In genomic region chr1:94309829-94310569, GRCh38 we compare ENCODE assay signal across 23 cellular contexts.
"Had no signal": no experiment of that assay in that cellular context is flagged by ENCODE, and none has a peak within 500 bp of the region (broad histone marks: within the 10 kb centered on the region; RNA-seq: fewer than 3 reads in every experiment).

No MANE protein-coding gene starts in this region.

- H3K4me1 ChIP-seq: adrenal gland had no signal

- H3K36me3 ChIP-seq: adrenal gland, MG63 had no signal

- H3K9me3 ChIP-seq: adrenal gland, MG63 had no signal

- H3K27me3 ChIP-seq: adrenal gland, MG63 had no signal

- ATAC-seq: activated CD8-positive, alpha-beta T cell treated with anti-CD3 and anti-CD28 coated beads, Interleukin-2, amount 10 ng/mL, durations not matched to agents 7 days and 5 days; T-helper 17 cell; WTC11 had no signal

- H3K4me3 ChIP-seq: adrenal gland, MG63 had no signal

- H3K27ac ChIP-seq: adrenal gland had no signal

- DNase-seq: activated CD4-positive, alpha-beta T cell treated with anti-CD3 and anti-CD28 coated beads for 48 hours; activated CD4-positive, alpha-beta T cell treated with anti-CD3 and anti-CD28 coated beads, Interleukin-2, amount 50 U/mL, for 4 hours; activated CD4-positive, CD25-positive, alpha-beta regulatory T cell treated with anti-CD3 and anti-CD28 coated beads, Interleukin-2, amount 50 U/mL, for 72 hours; activated CD8-positive, alpha-beta memory T cell treated with anti-CD3 and anti-CD28 coated beads, Interleukin-2, amount 50 U/mL, for 48 hours; activated CD8-positive, alpha-beta T cell treated with anti-CD3 and anti-CD28 coated beads, Interleukin-2, amount 10 ng/mL, durations not matched to agents 7 days and 5 days; activated naive CD4-positive, alpha-beta T cell treated with anti-CD3 and anti-CD28 coated beads, Interleukin-2, amount 50 U/mL, for 16 hours; activated naive CD8-positive, alpha-beta T cell treated with anti-CD3 and anti-CD28 coated beads, Interleukin-2, amount 10 ng/mL, durations not matched to agents 7 days and 5 days; activated T-cell treated with anti-CD3 and anti-CD28 coated beads, Interleukin-2, amount 50 U/mL, for 1 hour; adrenal gland; anterior cingulate cortex; MG63; MV-4-11; NCI-H1092 treated with DMSO at 0.1 percent for 48 hours; NCI-H1417 treated with DMSO at 0.1 percent for 48 hours; NCI-H1694; NCI-H2029; NCI-H2107; NCI-H226; NCI-H69; SIG-M5; T-helper 17 cell; T-helper 9 cell had no signal
